20 cellular contexts compared by ENCODE assay signal in the genomic region with DNA sequence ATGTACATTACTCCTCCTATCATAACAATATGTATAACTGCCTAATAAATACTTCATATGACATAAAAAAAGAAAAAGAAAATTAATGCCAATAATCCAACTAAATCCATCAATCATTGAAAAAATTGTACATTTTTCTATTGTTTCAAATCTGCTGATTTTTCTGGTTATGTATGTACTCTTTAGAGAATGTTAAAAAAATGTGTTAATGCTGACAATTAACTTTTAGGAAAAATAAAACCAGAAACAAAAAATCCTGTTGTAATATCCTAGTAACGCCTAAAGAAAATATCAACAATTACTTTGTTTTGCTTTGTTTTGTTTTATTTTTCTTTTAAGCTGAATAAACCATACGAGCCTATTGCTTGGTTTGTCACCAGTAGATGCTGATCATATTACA.
"Had no signal": no experiment of that assay in that cellular context is flagged by ENCODE, and none has a peak within 500 bp of the region (broad histone marks: within the 10 kb centered on the region; RNA-seq: fewer than 3 reads in every experiment).

No MANE protein-coding gene starts in this region.

- H3K4me2 ChIP-seq: KMS-11 had no signal

- DNase-seq: IMR-90, Kasumi-1, MM.1S, NCI-H1092 treated with DMSO at 0.1 percent for 48 hours, NCI-H1436, NCI-H187, NCI-H2029, NCI-H2081 treated with DMSO at 0.1 percent for 48 hours, NCI-H2171, NCI-H226, NCI-H446, NCI-H510A, NCI-H524 treated with DMSO at 0.1 percent for 48 hours, NCI-H774, Right ventricle myocardium superior, RPMI8226, SIG-M5 had no signal

- H3K4me3 ChIP-seq: SJSA1, SK-N-MC had no signal

- H3K4me1 ChIP-seq: SJSA1 had no signal

- H3K9ac ChIP-seq: KMS-11 had no signal

- H3K9me3 ChIP-seq: SJSA1 had no signal

- H3K27me3 ChIP-seq: SJSA1 had no signal

- H3K36me3 ChIP-seq: SJSA1 had no signal

- H3K27ac ChIP-seq: KMS-11, SJSA1, SK-N-MC had no signal
